Comparison of ENCODE assay signal across 15 cellular contexts in the genomic region with DNA sequence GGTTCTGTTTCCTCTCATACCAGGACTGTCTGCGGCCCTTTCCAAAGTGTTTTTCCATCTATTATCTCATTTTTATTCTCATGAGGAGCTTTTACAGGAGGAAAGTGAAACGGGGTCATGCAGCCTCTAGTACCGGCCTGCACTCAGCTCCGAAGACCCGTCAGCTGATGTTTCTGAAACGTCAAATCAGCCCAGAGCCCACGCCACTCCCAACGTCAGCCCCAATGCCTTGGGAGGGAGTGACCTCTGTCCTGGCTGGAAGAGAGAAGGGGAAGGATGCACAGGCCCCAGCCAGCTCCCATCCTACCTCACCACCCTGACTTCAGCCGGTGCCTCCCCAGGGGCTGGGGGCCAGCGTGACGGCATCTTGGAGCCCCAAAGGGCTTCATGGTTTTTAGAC.
"Had no signal": no experiment of that assay in that cellular context is flagged by ENCODE, and none has a peak within 500 bp of the region (broad histone marks: within the 10 kb centered on the region; RNA-seq: fewer than 3 reads in every experiment).

No MANE protein-coding gene starts in this region.

- H3K36me3 ChIP-seq: upper lobe of right lung had no signal

- DNase-seq: activated CD4-positive, alpha-beta T cell treated with anti-CD3 and anti-CD28 coated beads for 36 hours; activated CD8-positive, alpha-beta memory T cell treated with anti-CD3 and anti-CD28 coated beads, Interleukin-2, amount 50 U/mL, for 4 hours; activated CD8-positive, alpha-beta T cell treated with anti-CD3 and anti-CD28 coated beads for 36 hours; activated naive CD8-positive, alpha-beta T cell treated with anti-CD3 and anti-CD28 coated beads, Interleukin-2, amount 50 U/mL, for 24 hours; cortex of kidney; effector CD8-positive, alpha-beta T cell; nephron progenitor cell; retina; stimulated activated CD4-positive, alpha-beta T cell treated with anti-CD3 and anti-CD28 coated beads, Interleukin-2, amount 100 ng/mL, for 24 hours; stimulated activated naive B cell treated with anti-CD40 and anti-IgM and Interleukin-4, amounts not matched to agents 10 μg/mL and 1 μg/mL and 100 μg/mL, for 72 hours; T-cell; T1000; upper lobe of right lung; WERI-Rb-1 had no signal

- H3K4me3 ChIP-seq: SK-N-MC, upper lobe of right lung had no signal

- H3K27ac ChIP-seq: SK-N-MC, upper lobe of right lung, WERI-Rb-1 had no signal

- H3K27me3 ChIP-seq: upper lobe of right lung had no signal

- H3K4me1 ChIP-seq: upper lobe of right lung had no signal

- ATAC-seq: activated CD4-positive, alpha-beta T cell treated with anti-CD3 and anti-CD28 coated beads for 36 hours; activated CD8-positive, alpha-beta T cell treated with anti-CD3 and anti-CD28 coated beads for 36 hours; activated naive CD8-positive, alpha-beta T cell treated with anti-CD3 and anti-CD28 coated beads, Interleukin-2, amount 50 U/mL, for 24 hours; stimulated activated naive B cell treated with anti-CD40 and anti-IgM and Interleukin-4, amounts not matched to agents 10 μg/mL and 1 μg/mL and 100 μg/mL, for 72 hours; T-cell; upper lobe of right lung had no signal

- H3K9me3 ChIP-seq: upper lobe of right lung had no signal
